Comparison of ENCODE assay signal across 8 cellular contexts in the genomic region with DNA sequence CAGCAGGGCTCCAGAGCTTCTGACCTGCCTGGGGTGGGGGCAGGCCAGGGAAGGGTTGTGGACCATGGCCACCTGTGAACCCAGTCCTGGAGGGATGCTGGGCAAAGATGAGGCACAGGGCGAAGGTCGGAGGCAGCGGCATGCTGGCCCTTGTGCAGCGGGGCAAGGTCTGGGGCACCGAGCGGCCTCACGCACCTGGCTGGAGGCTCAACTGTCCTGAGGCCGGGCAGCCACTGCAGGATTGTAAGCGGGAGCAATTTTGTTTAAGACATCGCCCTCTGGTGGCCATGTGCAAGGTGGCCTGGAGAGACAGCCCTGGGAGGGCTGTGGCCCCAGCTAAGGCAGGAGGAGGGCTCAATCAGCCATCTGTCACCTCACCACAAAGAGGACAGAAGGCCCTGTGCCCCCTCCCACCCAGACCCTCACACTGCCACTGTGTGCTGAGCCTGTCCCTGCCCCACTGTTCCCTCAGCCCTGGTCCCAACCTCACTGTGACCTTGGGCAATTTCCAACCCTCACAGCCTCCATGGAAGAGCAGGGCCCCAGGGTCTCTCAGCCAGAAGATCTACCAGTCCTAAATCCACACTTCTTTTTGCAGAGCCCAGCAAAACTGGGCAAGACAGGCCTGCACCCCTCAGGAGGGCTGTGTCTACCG. TPM values are rescaled to one million over a fixed set of nuclear protein-coding genes. Genes with fewer than 3 reads are reported as not detected.
DNase-seq lines count a peak whose midpoint lies in the region; ATAC-seq and TF ChIP-seq lines count a peak whose summit lies in the region.

No MANE protein-coding gene starts in this region.

- H3K27ac ChIP-seq in foreskin keratinocyte (no peak overlapping the region), tibial nerve (no peak overlapping the region)

- H3K36me3 Mint-ChIP-seq in osteocyte (ENCODE audit: unreplicated experiment), result no peaks in the 10 kb centered on the region

- DNase-seq in AML-193 (lab: John Stamatoyannopoulos, UW), result peak; percentile 70 to 80
- DNase-seq in GM19240 (ENCODE audit: insufficient read length, low spot score), result peak; percentile 91
- DNase-seq in SHP77 (lab: John Stamatoyannopoulos, UW), result peak; percentile 70 to 85
- DNase-seq in activated T-helper 9 cell treated with anti-CD3 and anti-CD28 coated beads, Interleukin-2, amount 50 U/mL, for 16 hours (ENCODE audit: low read depth), result peak; percentile 44
- peak in 1 of 2 donors; percentile 23 for DNase-seq in foreskin keratinocyte
- peak; percentile 89 for DNase-seq in osteocyte (ENCODE audit: extremely low spot score, unreplicated experiment)
- DNase-seq in tibial nerve (ENCODE audit: low spot score in 2 of 2), result peak; percentile 58 to 76

- peaks cover 12% of the 10 kb centered on the region for H3K4me1 Mint-ChIP-seq in osteocyte (ENCODE audit: unreplicated experiment)

- TF ChIP-seq CTCF in LNCAP (IDR thresholded peaks at IDR 0.05) (peak; percentile 87), foreskin keratinocyte (conservative IDR thresholded peaks at IDR 0.05) (peak; percentile 80), osteocyte (IDR thresholded peaks at IDR 0.05) (peak; percentile 88), tibial nerve (IDR thresholded peaks at IDR 0.05) (peak; percentile 74 to 81 (median 75))

- no peaks in the 10 kb centered on the region for H3K9me3 ChIP-seq in tibial nerve

- ATAC-seq in foreskin keratinocyte, result peak; percentile 63

- peaks cover 14% of the 10 kb centered on the region for H3K27me3 Mint-ChIP-seq in osteocyte (ENCODE audit: unreplicated experiment)

- no peak overlapping the region for H3K4me3 ChIP-seq in tibial nerve

- no peak overlapping the region for H3K27ac Mint-ChIP-seq in osteocyte (ENCODE audit: unreplicated experiment)

- TF ChIP-seq POLR2A in tibial nerve (IDR thresholded peaks at IDR 0.05), result no peak

- H3K36me3 ChIP-seq in tibial nerve, result no peaks in the 10 kb centered on the region

- 20 to 27% methylated on average over 11 of the region's 11 CpGs for WGBS in tibial nerve, 2 donors

- H3K27me3 ChIP-seq in foreskin keratinocyte (peaks cover 5% of the 10 kb centered on the region), tibial nerve (no peaks in the 10 kb centered on the region)

- no peaks in the 10 kb centered on the region for H3K9me3 Mint-ChIP-seq in osteocyte (ENCODE audit: unreplicated experiment)

- TF ChIP-seq EP300 in tibial nerve (IDR thresholded peaks at IDR 0.05), result no peak

- no peak overlapping the region for H3K4me3 Mint-ChIP-seq in osteocyte (ENCODE audit: unreplicated experiment)

- no peaks in the 10 kb centered on the region for H3K4me1 ChIP-seq in foreskin keratinocyte
- peaks cover 0 to 18% (median 4%) of the 10 kb centered on the region in 4 donors for H3K4me1 ChIP-seq in tibial nerve

RNA-seq across cellular contexts. Expression of gene TPRA1, which starts 46.3 kb away (rescaled TPM):
- total RNA-seq in foreskin keratinocyte, result 31.5 and 34.8 TPM in 2 replicates
- 35.9 and 40.6 TPM in 2 replicates for polyA plus RNA-seq in foreskin keratinocyte
- 49.0 and 49.7 TPM in 2 replicates for total RNA-seq in osteocyte
- 10 to 100 TPM; 50.3 to 75.3 (median 67.5) TPM for total RNA-seq in tibial nerve

RNA-seq across cellular contexts. Expression of gene MCM2, which starts 53.9 kb away (rescaled TPM):
- total RNA-seq in foreskin keratinocyte (63.9 and 77.5 TPM in 2 replicates), osteocyte (19.2 and 20.4 TPM in 2 replicates), tibial nerve (1 to 10 TPM; 4.2 to 7.6 (median 7.5) TPM)
- 35.3 and 42.2 TPM in 2 replicates for polyA plus RNA-seq in foreskin keratinocyte
